Comparison of ENCODE assay signal across 17 cellular contexts in the genomic region with DNA sequence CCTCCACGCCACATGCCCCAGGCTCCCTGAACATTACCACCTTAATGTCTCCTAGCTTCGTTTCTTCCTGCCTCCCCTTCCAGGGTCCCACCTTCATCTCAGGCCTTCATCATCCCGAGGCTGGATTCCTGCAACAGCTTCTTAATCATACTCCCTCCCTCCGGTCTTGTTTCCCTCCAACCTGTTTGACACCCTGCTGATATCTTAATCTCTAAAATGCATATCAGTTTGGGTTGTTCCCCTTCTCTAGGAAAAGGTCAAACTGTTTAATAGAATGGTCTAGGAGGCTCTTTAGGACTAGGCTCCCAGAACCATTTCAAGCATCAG.
"Had no signal": no experiment of that assay in that cellular context is flagged by ENCODE, and none has a peak within 500 bp of the region (broad histone marks: within the 10 kb centered on the region; RNA-seq: fewer than 3 reads in every experiment).

No MANE protein-coding gene starts in this region.

- H3K36me3 ChIP-seq: adrenal gland, gastroesophageal sphincter, prostate gland, sigmoid colon had no signal

- H3K9me3 ChIP-seq: adrenal gland, gastroesophageal sphincter, prostate gland, sigmoid colon had no signal

- H3K4me1 ChIP-seq: prostate gland had no signal

- H3K27ac Mint-ChIP-seq: activated CD4-positive, alpha-beta T cell treated with anti-CD3 and anti-CD28 coated beads, Interleukin-2, amount 10 ng/mL, durations not matched to agents 7 days and 5 days; activated T-helper 17 cell treated with anti-CD3 and anti-CD28 coated beads, Interleukin-2, amount 50 U/mL, for 72 hours; T-helper 1 cell treated with Interleukin-12 subunit alpha and Interleukin-12 subunit beta and Interleukin-4 antibody, amounts not matched to agents 30 μg/mL and 1 μg/mL, for 36 hours had no signal

- H3K27me3 ChIP-seq: adrenal gland, gastroesophageal sphincter, sigmoid colon had no signal

- H3K9me3 Mint-ChIP-seq: activated CD4-positive, alpha-beta T cell treated with anti-CD3 and anti-CD28 coated beads, Interleukin-2, amount 10 ng/mL, durations not matched to agents 7 days and 5 days; activated T-helper 17 cell treated with anti-CD3 and anti-CD28 coated beads, Interleukin-2, amount 50 U/mL, for 72 hours; T-helper 1 cell treated with Interleukin-12 subunit alpha and Interleukin-12 subunit beta and Interleukin-4 antibody, amounts not matched to agents 30 μg/mL and 1 μg/mL, for 36 hours had no signal

- H3K27me3 Mint-ChIP-seq: activated T-helper 17 cell treated with anti-CD3 and anti-CD28 coated beads, Interleukin-2, amount 50 U/mL, for 72 hours had no signal

- DNase-seq: activated CD4-positive, alpha-beta T cell treated with anti-CD3 and anti-CD28 coated beads, Interleukin-2, amount 10 ng/mL, durations not matched to agents 7 days and 5 days; activated CD4-positive, CD25-positive, alpha-beta regulatory T cell; activated CD8-positive, alpha-beta memory T cell treated with anti-CD3 and anti-CD28 coated beads for 24 hours; activated naive CD4-positive, alpha-beta T cell treated with anti-CD3 and anti-CD28 coated beads, Interleukin-2, amount 50 U/mL, for 16 hours; adrenal gland; central memory CD4-positive, alpha-beta T cell; effector memory CD4-positive, alpha-beta T cell; left cardiac atrium; sigmoid colon; stimulated activated CD4-positive, alpha-beta T cell treated with anti-CD3 and anti-CD28 coated beads, Interleukin-2, amount 100 ng/mL, for 48 hours; stimulated activated naive CD4-positive, alpha-beta T cell treated with Interleukin-2 at 50 U/mL for 16 hours had no signal

- H3K4me3 ChIP-seq: adrenal gland, coronary artery, gastroesophageal sphincter, prostate gland, sigmoid colon had no signal

- H3K27ac ChIP-seq: coronary artery, epithelial cell of prostate, prostate gland had no signal

- H3K4me3 Mint-ChIP-seq: activated CD4-positive, alpha-beta T cell treated with anti-CD3 and anti-CD28 coated beads, Interleukin-2, amount 10 ng/mL, durations not matched to agents 7 days and 5 days; activated T-helper 17 cell treated with anti-CD3 and anti-CD28 coated beads, Interleukin-2, amount 50 U/mL, for 72 hours; T-helper 1 cell treated with Interleukin-12 subunit alpha and Interleukin-12 subunit beta and Interleukin-4 antibody, amounts not matched to agents 30 μg/mL and 1 μg/mL, for 36 hours had no signal
